19 cellular contexts compared by ENCODE assay signal in the genomic region with DNA sequence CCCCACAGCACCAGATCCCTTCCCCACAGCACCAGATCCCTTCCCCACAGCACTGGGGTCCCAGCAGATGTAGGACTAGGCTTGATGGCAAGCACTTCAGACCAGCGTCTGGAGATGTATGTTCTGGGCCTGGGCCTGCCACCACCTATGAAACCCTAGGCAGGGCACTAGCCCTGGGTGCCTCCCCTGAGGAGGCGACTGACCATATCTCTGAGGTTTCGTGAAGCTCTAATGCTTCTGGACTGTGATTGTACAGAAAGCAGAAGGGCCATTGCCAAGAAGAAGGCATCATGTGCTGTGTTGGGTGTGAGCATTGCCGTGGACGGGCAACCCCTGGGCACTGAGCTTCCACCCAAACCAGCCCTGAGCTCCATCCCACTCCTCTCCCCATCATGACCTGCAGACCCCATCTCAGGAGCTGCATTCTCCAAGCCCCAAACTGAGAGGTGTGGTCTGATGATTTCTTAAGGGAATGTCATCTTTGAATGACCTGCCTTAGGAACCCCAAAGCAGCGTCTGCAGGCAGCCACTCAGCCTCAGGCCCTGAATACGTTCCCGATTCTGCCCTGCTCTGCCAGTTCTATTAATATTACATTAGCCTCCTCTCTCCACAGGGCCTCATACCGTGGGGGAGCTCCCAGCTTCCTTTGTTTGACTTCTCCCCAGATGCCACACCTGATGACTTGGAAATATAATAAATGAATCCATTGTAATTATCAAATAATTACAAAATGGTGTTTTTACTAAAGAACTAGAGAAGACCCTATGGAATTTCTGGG.
"Had no signal": no experiment of that assay in that cellular context is flagged by ENCODE, and none has a peak within 500 bp of the region (broad histone marks: within the 10 kb centered on the region; RNA-seq: fewer than 3 reads in every experiment).

No MANE protein-coding gene starts in this region.

- ATAC-seq: activated CD4-positive, CD25-positive, alpha-beta regulatory T cell treated with anti-CD3 and anti-CD28 coated beads, Interleukin-2, amount 50 U/mL, for 24 hours; activated CD8-positive, alpha-beta memory T cell treated with anti-CD3 and anti-CD28 coated beads, Interleukin-2, amount 10 ng/mL, durations not matched to agents 7 days and 5 days had no signal

- DNase-seq: activated CD4-positive, alpha-beta T cell treated with anti-CD3 and anti-CD28 coated beads, Interleukin-2, amount 50 U/mL, for 4 hours; activated CD8-positive, alpha-beta memory T cell treated with anti-CD3 and anti-CD28 coated beads, Interleukin-2, amount 10 ng/mL, durations not matched to agents 7 days and 5 days; activated naive CD4-positive, alpha-beta T cell treated with anti-CD3 and anti-CD28 coated beads for 36 hours; activated T-cell treated with anti-CD3 and anti-CD28 coated beads, Interleukin-2, amount 50 U/mL, for 1 hour; effector CD8-positive, alpha-beta T cell; foreskin melanocyte; left cardiac atrium; naive B cell; stimulated activated CD4-positive, alpha-beta T cell treated with anti-CD3 and anti-CD28 coated beads, Interleukin-15, amount 100 ng/mL, for 24 hours; stimulated activated CD4-positive, alpha-beta T cell treated with anti-CD3 and anti-CD28 coated beads, Interleukin-4, amount 100 ng/mL, for 24 hours; stimulated activated naive CD4-positive, alpha-beta T cell treated with Interleukin-2 at 50 U/mL for 16 hours; T1000 had no signal

- H3K36me3 ChIP-seq: neutrophil, suprapubic skin, upper lobe of left lung had no signal

- H3K27ac ChIP-seq: neutrophil, SK-N-MC, suprapubic skin, upper lobe of left lung had no signal

- H3K27ac Mint-ChIP-seq: activated CD8-positive, alpha-beta memory T cell treated with anti-CD3 and anti-CD28 coated beads, Interleukin-2, amount 10 ng/mL, durations not matched to agents 7 days and 5 days; activated naive CD4-positive, alpha-beta T cell treated with anti-CD3 and anti-CD28 coated beads for 36 hours; activated T-helper 2 cell treated with anti-CD3 and anti-CD28 coated beads, Interferon-gamma antibody, Interleukin-2, Interleukin-4, amounts not matched to agents 10 μg/mL and 5 μg/mL and 100 μg/mL, durations not matched to agents 14 hours and 24 hours and 36 hours had no signal

- H3K4me3 ChIP-seq: lung had no signal

- H3K9me3 Mint-ChIP-seq: activated naive CD4-positive, alpha-beta T cell treated with anti-CD3 and anti-CD28 coated beads for 36 hours; activated T-helper 2 cell treated with anti-CD3 and anti-CD28 coated beads, Interferon-gamma antibody, Interleukin-2, Interleukin-4, amounts not matched to agents 10 μg/mL and 5 μg/mL and 100 μg/mL, durations not matched to agents 14 hours and 24 hours and 36 hours; naive B cell had no signal

- H3K27me3 ChIP-seq: suprapubic skin, upper lobe of left lung had no signal

- H3K27me3 Mint-ChIP-seq: activated CD8-positive, alpha-beta memory T cell treated with anti-CD3 and anti-CD28 coated beads, Interleukin-2, amount 10 ng/mL, durations not matched to agents 7 days and 5 days had no signal

- H3K9me3 ChIP-seq: neutrophil, suprapubic skin, upper lobe of left lung had no signal

- H3K4me3 Mint-ChIP-seq: activated CD8-positive, alpha-beta memory T cell treated with anti-CD3 and anti-CD28 coated beads, Interleukin-2, amount 10 ng/mL, durations not matched to agents 7 days and 5 days; activated naive CD4-positive, alpha-beta T cell treated with anti-CD3 and anti-CD28 coated beads for 36 hours had no signal

- H3K36me3 Mint-ChIP-seq: activated CD8-positive, alpha-beta memory T cell treated with anti-CD3 and anti-CD28 coated beads, Interleukin-2, amount 10 ng/mL, durations not matched to agents 7 days and 5 days; naive B cell had no signal
